ENCODE assay signal across 14 cellular contexts in genomic region chr15:75720297-75720696, GRCh38. TPM values are rescaled to one million over a fixed set of nuclear protein-coding genes. Genes with fewer than 3 reads are reported as not detected.
A peak's percentile ranks its signal among the peaks of the same experiment; 100 is the strongest.
DNase-seq lines count a peak whose midpoint lies in the region; ATAC-seq and TF ChIP-seq lines count a peak whose summit lies in the region.
"Had no signal": no experiment of that assay in that cellular context is flagged by ENCODE, and none has a peak within 500 bp of the region (broad histone marks: within the 10 kb centered on the region; RNA-seq: fewer than 3 reads in every experiment).

No MANE protein-coding gene starts in this region.

- no peak overlapping the region for H3K4me3 ChIP-seq in osteoblast (ENCODE audit: insufficient read depth, low read length)
- H3K4me3 ChIP-seq: A549, BLaER1 had no signal

- H3K9me3 Mint-ChIP-seq in stimulated activated naive CD8-positive, alpha-beta T cell treated with anti-CD3 and anti-CD28 coated beads, Interleukin-15, Interleukin-2, amounts not matched to agents 100 ng/mL and 50 ng/mL, for 24 hours, result no peaks in the 10 kb centered on the region
- no peaks in the 10 kb centered on the region for H3K9me3 Mint-ChIP-seq in stimulated activated naive CD8-positive, alpha-beta T cell treated with anti-CD3 and anti-CD28 coated beads, Interleukin-15, amount 100 ng/mL, for 72 hours
- H3K9me3 Mint-ChIP-seq: CD4-positive, CD25-positive, alpha-beta regulatory T cell; H9; IgD-negative memory B cell had no signal

- peak overlapping the region; percentile 63 for H3K27ac Mint-ChIP-seq in stimulated activated naive CD8-positive, alpha-beta T cell treated with anti-CD3 and anti-CD28 coated beads, Interleukin-15, Interleukin-2, amounts not matched to agents 100 ng/mL and 50 ng/mL, for 24 hours
- H3K27ac Mint-ChIP-seq in stimulated activated naive CD8-positive, alpha-beta T cell treated with anti-CD3 and anti-CD28 coated beads, Interleukin-15, amount 100 ng/mL, for 72 hours, result no peak overlapping the region
- peak overlapping the region; percentile 80 for H3K27ac Mint-ChIP-seq in T-helper 17 cell
- H3K27ac Mint-ChIP-seq: IgD-negative memory B cell had no signal

- no peaks in the 10 kb centered on the region for H3K36me3 Mint-ChIP-seq in stimulated activated naive CD8-positive, alpha-beta T cell treated with anti-CD3 and anti-CD28 coated beads, Interleukin-15, Interleukin-2, amounts not matched to agents 100 ng/mL and 50 ng/mL, for 24 hours (ENCODE audit: low read depth)
- H3K36me3 Mint-ChIP-seq in T-helper 17 cell (ENCODE audit: low read depth), result peaks cover 6% of the 10 kb centered on the region
- H3K36me3 Mint-ChIP-seq: CD4-positive, CD25-positive, alpha-beta regulatory T cell had no signal

- no peaks in the 10 kb centered on the region for H3K9me3 ChIP-seq in T-helper 17 cell (ENCODE audit: control insufficient read depth, low read length, poor library complexity, severe bottlenecking)
- H3K9me3 ChIP-seq in osteoblast (ENCODE audit: low read depth, low read length), result no peaks in the 10 kb centered on the region
- H3K9me3 ChIP-seq: A549, BLaER1 had no signal

- H3K4me1 ChIP-seq in osteoblast (ENCODE audit: insufficient read depth, low read length), result peaks cover 22% of the 10 kb centered on the region

- DNase-seq in stimulated activated naive CD8-positive, alpha-beta T cell treated with anti-CD3 and anti-CD28 coated beads, Interleukin-15, amount 100 ng/mL, for 72 hours, result no peak
- DNase-seq in T-helper 17 cell (no peak), osteoblast (ENCODE audit: insufficient read length, low spot score, missing footprints) (peak; percentile 56), AG08396 (ENCODE audit: low spot score) (no peak), NCI-H1092 (lab: John Stamatoyannopoulos, UW) (no peak)
- DNase-seq: CD4-positive, CD25-positive, alpha-beta regulatory T cell; GF-D8; GOT3 had no signal

- no peak overlapping the region for H3K4me2 ChIP-seq in osteoblast (ENCODE audit: insufficient read depth, low read length)

- no peak overlapping the region for H3K4me3 Mint-ChIP-seq in stimulated activated naive CD8-positive, alpha-beta T cell treated with anti-CD3 and anti-CD28 coated beads, Interleukin-15, Interleukin-2, amounts not matched to agents 100 ng/mL and 50 ng/mL, for 24 hours
- H3K4me3 Mint-ChIP-seq in stimulated activated naive CD8-positive, alpha-beta T cell treated with anti-CD3 and anti-CD28 coated beads, Interleukin-15, amount 100 ng/mL, for 72 hours, result no peak overlapping the region
- no peak overlapping the region for H3K4me3 Mint-ChIP-seq in T-helper 17 cell
- H3K4me3 Mint-ChIP-seq: CD4-positive, CD25-positive, alpha-beta regulatory T cell; H9; IgD-negative memory B cell had no signal

- TF ChIP-seq CTCF in osteoblast (IDR thresholded peaks at IDR 0.05; ENCODE audit: extremely low read depth, low read depth, low read length), result no peak

- no peaks in the 10 kb centered on the region for H4K20me1 ChIP-seq in osteoblast (ENCODE audit: insufficient read depth, low read length)
- H4K20me1 ChIP-seq: BLaER1 had no signal

- H3K27ac ChIP-seq in osteoblast (ENCODE audit: low read depth, low read length), result no peak overlapping the region
- H3K27ac ChIP-seq: A549, BLaER1 had no signal

- no peaks in the 10 kb centered on the region for H3K79me2 ChIP-seq in osteoblast (ENCODE audit: insufficient read depth, low read length)

- peaks cover 21% of the 10 kb centered on the region for H3K27me3 Mint-ChIP-seq in stimulated activated naive CD8-positive, alpha-beta T cell treated with anti-CD3 and anti-CD28 coated beads, Interleukin-15, Interleukin-2, amounts not matched to agents 100 ng/mL and 50 ng/mL, for 24 hours
- H3K27me3 Mint-ChIP-seq in stimulated activated naive CD8-positive, alpha-beta T cell treated with anti-CD3 and anti-CD28 coated beads, Interleukin-15, amount 100 ng/mL, for 72 hours, result peaks cover 17% of the 10 kb centered on the region
- H3K27me3 Mint-ChIP-seq in T-helper 17 cell, result peaks cover 24% of the 10 kb centered on the region

- no peaks in the 10 kb centered on the region for H3K36me3 ChIP-seq in osteoblast (ENCODE audit: insufficient read depth, low read length)
- H3K36me3 ChIP-seq: BLaER1 had no signal

- H3K27me3 ChIP-seq in osteoblast (ENCODE audit: insufficient read depth, low read length), result no peaks in the 10 kb centered on the region
- H3K27me3 ChIP-seq: BLaER1 had no signal

- H3K4me1 Mint-ChIP-seq in stimulated activated naive CD8-positive, alpha-beta T cell treated with anti-CD3 and anti-CD28 coated beads, Interleukin-15, Interleukin-2, amounts not matched to agents 100 ng/mL and 50 ng/mL, for 24 hours (ENCODE audit: low read depth), result peaks cover 17% of the 10 kb centered on the region
- peaks cover 10% of the 10 kb centered on the region for H3K4me1 Mint-ChIP-seq in stimulated activated naive CD8-positive, alpha-beta T cell treated with anti-CD3 and anti-CD28 coated beads, Interleukin-15, amount 100 ng/mL, for 72 hours
- peaks cover 7% of the 10 kb centered on the region for H3K4me1 Mint-ChIP-seq in T-helper 17 cell
- H3K4me1 Mint-ChIP-seq: CD4-positive, CD25-positive, alpha-beta regulatory T cell had no signal

- ATAC-seq in stimulated activated naive CD8-positive, alpha-beta T cell treated with anti-CD3 and anti-CD28 coated beads, Interleukin-15, amount 100 ng/mL, for 72 hours, result no peak
- ATAC-seq in T-helper 17 cell (no peak), GM21786 (IDR thresholded peaks at IDR 0.05; ENCODE audit: unreplicated experiment) (no peak)

- H2AFZ ChIP-seq in osteoblast (ENCODE audit: low read length), result no peak overlapping the region

RNA-seq across cellular contexts. Expression of gene CSPG4, which starts 7.6 kb away (rescaled TPM):
- total RNA-seq in T-helper 17 cell, result under 1 TPM in 1 of 2 donors, not detected in 1; 0.08 TPM
- total RNA-seq in osteoblast, result 11.5 and 20.3 TPM in 2 replicates
- total RNA-seq: CD4-positive, CD25-positive, alpha-beta regulatory T cell had no signal

Comparison
In these comparisons a context has a peak if more than half of its experiments do, and no peak if none do; other contexts are left out.
1. H3K27ac Mint-ChIP-seq: peak in stimulated activated naive CD8-positive, alpha-beta T cell treated with anti-CD3 and anti-CD28 coated beads, Interleukin-15, Interleukin-2, amounts not matched to agents 100 ng/mL and 50 ng/mL, for 24 hours (single experiment) and T-helper 17 cell (single experiment); none in stimulated activated naive CD8-positive, alpha-beta T cell treated with anti-CD3 and anti-CD28 coated beads, Interleukin-15, amount 100 ng/mL, for 72 hours (0 of 2).
2. RNA of gene CSPG4, which starts 7.6 kb away (total RNA-seq): 11.5 to 20.3 TPM in osteoblast; 0.08 TPM in T-helper 17 cell; every median in the first group is over 10 times any median in the second.